ENCODE assay signal across 11 cellular contexts in genomic region chr14:103880986-103881926, GRCh38. TPM values are rescaled to one million over a fixed set of nuclear protein-coding genes. Genes with fewer than 3 reads are reported as not detected.
DNase-seq lines count a peak whose midpoint lies in the region; ATAC-seq and TF ChIP-seq lines count a peak whose summit lies in the region.
"Had no signal": no experiment of that assay in that cellular context is flagged by ENCODE, and none has a peak within 500 bp of the region (broad histone marks: within the 10 kb centered on the region; RNA-seq: fewer than 3 reads in every experiment).

No MANE protein-coding gene starts in this region.

- H3K9ac ChIP-seq in H9 (ENCODE audit: extremely low read depth, insufficient read length, low read length), result no peak overlapping the region

- no peaks in the 10 kb centered on the region for H3K27me3 ChIP-seq in gastroesophageal sphincter
- no peaks in the 10 kb centered on the region for H3K27me3 ChIP-seq in thyroid gland
- H3K27me3 ChIP-seq in H9 (ENCODE audit: insufficient read depth, low read length), result no peaks in the 10 kb centered on the region

- H3K36me3 Mint-ChIP-seq in naive B cell (no peaks in the 10 kb centered on the region), H9 (ENCODE audit: insufficient read depth in 1 of 3, low read depth in 3 of 3) (no peaks in the 10 kb centered on the region)

- TF ChIP-seq CTCF in gastroesophageal sphincter (IDR thresholded peaks at IDR 0.05) (no peak), thyroid gland (IDR thresholded peaks at IDR 0.05) (peak in 1 of 6 experiments; percentile 11), H9 (conservative IDR thresholded peaks at IDR 0.05) (no peak)

- no peak overlapping the region for H2AK5ac ChIP-seq in H9 (ENCODE audit: insufficient read length, low read length)

- TF ChIP-seq EP300 in gastroesophageal sphincter (IDR thresholded peaks at IDR 0.05), result no peak

- H2AFZ ChIP-seq in H9 (ENCODE audit: low read length), result no peak overlapping the region

- no peak overlapping the region for H2BK20ac ChIP-seq in H9 (ENCODE audit: low read depth, low read length, poor library complexity, severe bottlenecking)

- TF ChIP-seq POLR2A in gastroesophageal sphincter (IDR thresholded peaks at IDR 0.05), result no peak
- TF ChIP-seq POLR2A in thyroid gland (IDR thresholded peaks at IDR 0.05), result no peak

- H3K4me3 Mint-ChIP-seq in naive B cell (peak overlapping the region in 5 of 8 donors; percentile 35 to 77 (median 54)), H9 (peak overlapping the region in 1 of 2 experiments; percentile 58; a peak in 1 of 5 replicates)

- H3K14ac ChIP-seq in H9 (ENCODE audit: insufficient read depth, low read length), result no peak overlapping the region

- H3K4me1 Mint-ChIP-seq in naive B cell (peaks cover 7 to 19% (median 9%) of the 10 kb centered on the region in 3 donors), H9 (peaks cover 18 to 21% of the 10 kb centered on the region in 2 experiments)

- intact Hi-C loops in thyroid gland (cut with DNase I), result no loop called here

- H3K4me1 ChIP-seq in gastroesophageal sphincter, result peaks cover 3 to 38% (median 32%) of the 10 kb centered on the region in 3 donors
- H3K4me1 ChIP-seq in thyroid gland, result peaks cover 30 to 34% of the 10 kb centered on the region in 2 donors
- peaks cover 3% of the 10 kb centered on the region; the same call in 1 of the 2 replicates for H3K4me1 ChIP-seq in H9 (ENCODE audit: insufficient read depth, low read length)
- H3K4me1 ChIP-seq: HAP-1 had no signal

- H4K20me1 ChIP-seq in H9 (ENCODE audit: control insufficient read depth, insufficient read depth, insufficient read length), result no peaks in the 10 kb centered on the region

- H4K8ac ChIP-seq in H9 (replicated peaks; ENCODE audit: insufficient read length, low read depth, low read length), result no peak overlapping the region

- peaks cover 0 to 2% (median 0%) of the 10 kb centered on the region in 7 donors for H3K9me3 Mint-ChIP-seq in naive B cell
- no peaks in the 10 kb centered on the region for H3K9me3 Mint-ChIP-seq in H9

- no peak overlapping the region for H2BK15ac ChIP-seq in H9 (ENCODE audit: low read depth, low read length)

- H3K4me2 ChIP-seq in H9 (ENCODE audit: insufficient read depth, insufficient read length, low read length), result no peak overlapping the region

- H3K27me3 Mint-ChIP-seq in naive B cell, result peaks cover 10 to 29% (median 27%) of the 10 kb centered on the region in 3 donors
- H3K27me3 Mint-ChIP-seq in H9 (ENCODE audit: low read depth), result peaks cover 4% of the 10 kb centered on the region; the same call in 1 of the 2 replicates

- no peak for ATAC-seq in gastroesophageal sphincter
- ATAC-seq in naive B cell (ENCODE audit: low read depth in 2 of 2), result no peak
- ATAC-seq in HG03469 (IDR thresholded peaks at IDR 0.05; ENCODE audit: unreplicated experiment), result no peak

- H4K5ac ChIP-seq in H9 (ENCODE audit: insufficient read length, low read depth, low read length), result no peak overlapping the region

- no peak overlapping the region for H4K91ac ChIP-seq in H9 (ENCODE audit: insufficient read length, low read depth, low read length)

- H2BK5ac ChIP-seq in H9 (ENCODE audit: insufficient read length, low read length), result no peak overlapping the region

- H3K27ac Mint-ChIP-seq in naive B cell, result no peak overlapping the region
- no peak overlapping the region; a peak in 1 of 7 replicates for H3K27ac Mint-ChIP-seq in H9

- WGBS in gastroesophageal sphincter (ENCODE audit: low coverage in 1 of 2), 2 donors, result 60 to 100% methylated on average over 1 to 7 of the region's 25 CpGs
- 60 to 63% methylated on average over 16 of the region's 25 CpGs for WGBS in thyroid gland, 2 donors
- no CpG with 5 or more reads among the region's 25 CpGs for WGBS in H9 (ENCODE audit: extremely low coverage, insufficient read length, low lambda C conversion rate)

- no peak overlapping the region for H3K4me3 ChIP-seq in gastroesophageal sphincter
- H3K4me3 ChIP-seq in thyroid gland (replicated peaks in 1 of 3), result no peak overlapping the region
- H3K4me3 ChIP-seq: HAP-1 had no signal

- no peak overlapping the region for H3K56ac ChIP-seq in H9 (ENCODE audit: insufficient read length, low read depth, low read length)

- DNase-seq in NCI-H1694 treated with DMSO at 0.1 percent for 48 hours (lab: John Stamatoyannopoulos, UW) (peak; percentile 36), NCI-H1694 (lab: John Stamatoyannopoulos, UW) (no peak), naive B cell (no peak), thyroid gland (peak; percentile 78 to 79), H9 (no peak), NCI-H128 (lab: John Stamatoyannopoulos, UW; ENCODE audit: unreplicated experiment) (no peak)
- DNase-seq: 8988T, NCI-H748 treated with DMSO at 0.1 percent for 48 hours had no signal

- H3K79me2 ChIP-seq in H9 (ENCODE audit: insufficient read depth, low read length), result no peaks in the 10 kb centered on the region

- no peak overlapping the region for H3K23ac ChIP-seq in H9 (ENCODE audit: insufficient read length, low read depth, low read length)

- no peak overlapping the region for H3K4ac ChIP-seq in H9 (ENCODE audit: low read depth, low read length)

- no peak overlapping the region for H3T11ph ChIP-seq in H9 (ENCODE audit: low read length)

- no peaks in the 10 kb centered on the region for H3K23me2 ChIP-seq in H9 (ENCODE audit: insufficient read length, low read depth, low read length, poor library complexity, severe bottlenecking)

- no peaks in the 10 kb centered on the region for H3K79me1 ChIP-seq in H9 (ENCODE audit: insufficient read depth, low read depth, low read length, poor library complexity, severe bottlenecking)

- H2BK120ac ChIP-seq in H9 (ENCODE audit: low read depth, low read length, poor library complexity, severe bottlenecking), result no peak overlapping the region

- H3K36me3 ChIP-seq in gastroesophageal sphincter (no peaks in the 10 kb centered on the region), thyroid gland (no peaks in the 10 kb centered on the region)
- H3K36me3 ChIP-seq: HAP-1 had no signal

- H3K9me3 ChIP-seq in gastroesophageal sphincter (no peaks in the 10 kb centered on the region), thyroid gland (no peaks in the 10 kb centered on the region), H9 (ENCODE audit: control insufficient read depth, low read depth, low read length) (no peaks in the 10 kb centered on the region)
- H3K9me3 ChIP-seq: HAP-1 had no signal

- H3K27ac ChIP-seq in gastroesophageal sphincter, result peak overlapping the region in 3 of 4 donors; percentile 50 to 74 (median 68)
- peak overlapping the region; percentile 70 to 84 (median 75) for H3K27ac ChIP-seq in thyroid gland
- H3K27ac ChIP-seq in H9 (ENCODE audit: insufficient read length, low read depth, low read length), result no peak overlapping the region

- H2BK12ac ChIP-seq in H9 (ENCODE audit: insufficient read length, low read depth, low read length), result no peak overlapping the region

- H3K18ac ChIP-seq in H9 (ENCODE audit: insufficient read length, low read depth, low read length), result no peak overlapping the region

RNA-seq across cellular contexts. Expression of gene PPP1R13B, which starts 33.9 kb away (rescaled TPM):
- 10 to 100 TPM; 13.9 to 24.8 (median 17.5) TPM for total RNA-seq in gastroesophageal sphincter
- polyA plus RNA-seq in naive B cell (ENCODE audit: low read depth in 6 of 6), result 1 to 10 TPM in 4 of 6 donors, under 1 TPM in 1, not detected in 1; 0.65 to 4.6 (median 1.8) TPM
- total RNA-seq in thyroid gland, result 100 to 1,000 TPM in 1 of 4 donors, 10 to 100 TPM in 3; 77.0 to 131 (median 81.8) TPM
- total RNA-seq in H9 (2021), result 6.0 and 8.5 TPM in 2 replicates

RNA-seq across cellular contexts. Expression of gene TDRD9, which starts 47.0 kb away (rescaled TPM):
- total RNA-seq in gastroesophageal sphincter, result 1 to 10 TPM; 1.6 to 5.4 (median 2.3) TPM
- polyA plus RNA-seq in naive B cell (ENCODE audit: low read depth in 6 of 6), result 1 to 10 TPM in 1 of 6 donors, under 1 TPM in 3, not detected in 2; 0.37 to 3.8 (median 0.85) TPM
- total RNA-seq in thyroid gland, result 10 to 100 TPM; 27.4 to 85.1 (median 50.0) TPM
- total RNA-seq in H9 (2021), result not detected in 2 replicates

Comparison
In these comparisons a context has a peak if more than half of its experiments do, and no peak if none do; other contexts are left out.
1. DNase-seq: peak in NCI-H1694 treated with DMSO at 0.1 percent for 48 hours (single experiment) and thyroid gland (2 of 2); none in NCI-H1694 (single experiment), naive B cell (single experiment), H9 (single experiment) and NCI-H128 (single experiment).
2. RNA of gene TDRD9, which starts 47.0 kb away (total RNA-seq): 27.4 to 85.1 TPM in thyroid gland; 1.6 to 5.4 TPM in gastroesophageal sphincter and not detected in H9; every median in the first group is over 4 times any median in the second.